Comparison of ENCODE assay signal across 8 cellular contexts in genomic region chrX:54891573-54891972, GRCh38. TPM values are rescaled to one million over a fixed set of nuclear protein-coding genes. Genes with fewer than 3 reads are reported as not detected.
DNase-seq lines count a peak whose midpoint lies in the region; ATAC-seq, FAIRE-seq and TF ChIP-seq lines count a peak whose summit lies in the region.

No MANE protein-coding gene starts in this region.

- H3K27me3 ChIP-seq in bronchial epithelial cell (ENCODE audit: control insufficient read depth, insufficient read depth, low read length), result no peaks in the 10 kb centered on the region
- no peaks in the 10 kb centered on the region for H3K27me3 ChIP-seq in mesendoderm (ENCODE audit: insufficient read depth, low read length, poor library complexity)

- H3K23ac ChIP-seq in mesendoderm (ENCODE audit: low read length), result no peak overlapping the region

- H3K18ac ChIP-seq in mesendoderm (ENCODE audit: low read length), result no peak overlapping the region

- H3K4ac ChIP-seq in mesendoderm (ENCODE audit: low read depth, low read length), result no peak overlapping the region

- no peak for ATAC-seq in HG03460 (IDR thresholded peaks at IDR 0.05; ENCODE audit: unreplicated experiment)
- ATAC-seq in GM21447 (IDR thresholded peaks at IDR 0.05; ENCODE audit: unreplicated experiment), result no peak

- TF ChIP-seq CTCF in HFF-Myc (IDR thresholded peaks at IDR 0.05; ENCODE audit: low read depth, low read length, missing control alignments), result peak; percentile 31
- TF ChIP-seq CTCF in bronchial epithelial cell (IDR thresholded peaks at IDR 0.05; ENCODE audit: insufficient read depth, low read length, severe bottlenecking), result peak; percentile 39

- H3K4me3 ChIP-seq in HFF-Myc (replicated peaks; ENCODE audit: low read depth, low read length) (no peak overlapping the region), bronchial epithelial cell (ENCODE audit: low read depth, low read length) (no peak overlapping the region), mesendoderm (ENCODE audit: low read length) (no peak overlapping the region)

- no peak overlapping the region for H2BK120ac ChIP-seq in mesendoderm (ENCODE audit: low read depth, low read length)

- H3K79me2 ChIP-seq in mesendoderm (ENCODE audit: control insufficient read depth, insufficient read depth, low read length), result no peaks in the 10 kb centered on the region

- WGBS in mesendoderm (ENCODE audit: extremely low coverage, insufficient coverage, low lambda C conversion rate), result no CpG with 5 or more reads among the region's 3 CpGs

- no peak overlapping the region for H2AK5ac ChIP-seq in mesendoderm (ENCODE audit: low read length)

- H3K27ac ChIP-seq in mesendoderm (ENCODE audit: low read depth, low read length), result no peak overlapping the region

- H3K4me1 ChIP-seq in mesendoderm (ENCODE audit: control insufficient read depth, low read depth, low read length), result no peaks in the 10 kb centered on the region

- H3K36me3 ChIP-seq in bronchial epithelial cell (ENCODE audit: control insufficient read depth, insufficient read depth, low read length) (no peaks in the 10 kb centered on the region), mesendoderm (ENCODE audit: control insufficient read depth, insufficient read depth, low read length) (no peaks in the 10 kb centered on the region)

- H3K9ac ChIP-seq in mesendoderm (ENCODE audit: low read length), result no peak overlapping the region

- FAIRE-seq in RCC 7860 (lab: Jason Lieb, UNC) (no peak), bronchial epithelial cell (lab: Jason Lieb, UNC) (no peak)

- H3K56ac ChIP-seq in mesendoderm (ENCODE audit: low read length), result no peak overlapping the region

- no peaks in the 10 kb centered on the region for H3K79me1 ChIP-seq in mesendoderm (ENCODE audit: low read length)

- H2BK5ac ChIP-seq in mesendoderm (ENCODE audit: low read length), result no peak overlapping the region

- DNase-seq in NCI-H2107 treated with DMSO at 0.1 percent for 48 hours (lab: John Stamatoyannopoulos, UW; ENCODE audit: unreplicated experiment) (peak; percentile 6), NCI-H2107 (lab: John Stamatoyannopoulos, UW) (no peak), HFF-Myc (ENCODE audit: extremely low read depth, low read depth) (no peak), RCC 7860 (ENCODE audit: low spot score) (peak; percentile 4), bronchial epithelial cell (ENCODE audit: low read depth) (peak; percentile 32), mesendoderm (peak; percentile 59)

- H4K5ac ChIP-seq in mesendoderm (ENCODE audit: low read length), result no peak overlapping the region

- H4K8ac ChIP-seq in mesendoderm (ENCODE audit: low read depth, low read length), result no peak overlapping the region

- H2BK15ac ChIP-seq in mesendoderm (replicated peaks; ENCODE audit: low read depth), result no peak overlapping the region

- no peak overlapping the region for H3K4me2 ChIP-seq in mesendoderm (ENCODE audit: low read length)

RNA-seq across cellular contexts. Expression of gene TRO, which starts 29.1 kb away (rescaled TPM):
- total RNA-seq in bronchial epithelial cell, result not detected in 2 replicates
- polyA plus RNA-seq in mesendoderm (2013, experiment 1 of 2), result 29.0 TPM
- polyA plus RNA-seq in mesendoderm (2013, experiment 2 of 2), result 29.7 TPM

Comparison
In these comparisons a context has a peak if more than half of its experiments do, and no peak if none do; other contexts are left out.
1. DNase-seq: peak in NCI-H2107 treated with DMSO at 0.1 percent for 48 hours (single experiment), RCC 7860 (single experiment), bronchial epithelial cell (single experiment) and mesendoderm (single experiment); none in NCI-H2107 (single experiment) and HFF-Myc (single experiment).